Comparison of ENCODE assay signal across 8 cellular contexts in genomic region chr21:43728467-43729390, GRCh38. TPM values are rescaled to one million over a fixed set of nuclear protein-coding genes. Genes with fewer than 3 reads are reported as not detected.
DNase-seq lines count a peak whose midpoint lies in the region; ATAC-seq, FAIRE-seq and TF ChIP-seq lines count a peak whose summit lies in the region.

No MANE protein-coding gene starts in this region.

- peak overlapping the region; percentile 41 for H3K4me3 ChIP-seq in MG63
- peak overlapping the region; percentile 41 for H3K4me3 ChIP-seq in cardiac muscle cell
- peak overlapping the region in 3 of 4 donors; percentile 14 to 27 (median 23) for H3K4me3 ChIP-seq in pancreas
- H3K4me3 ChIP-seq in thymus (ENCODE audit: low read length): peak overlapping the region; percentile 53

- peak; percentile 51 to 79 (median 63) for ATAC-seq in pancreas

- FAIRE-seq in pancreas (lab: Jason Lieb, UNC): no peak

- H3K27ac ChIP-seq in adipose tissue (ENCODE audit: low read depth, low read length) (peak overlapping the region; percentile 11), cardiac muscle cell (peak overlapping the region; percentile 87), pancreas (peak overlapping the region; percentile 57 to 84 (median 80)), thymus (ENCODE audit: low read depth) (peak overlapping the region; percentile 64)

- H3K9me3 ChIP-seq in ES-I3 (ENCODE audit: control insufficient read depth, insufficient read depth, low read length): no peaks in the 10 kb centered on the region
- no peaks in the 10 kb centered on the region for H3K9me3 ChIP-seq in MG63
- H3K9me3 ChIP-seq in cardiac muscle cell (ENCODE audit: low read depth): no peaks in the 10 kb centered on the region
- H3K9me3 ChIP-seq in pancreas: no peaks in the 10 kb centered on the region
- H3K9me3 ChIP-seq in thymus (ENCODE audit: control insufficient read depth): no peaks in the 10 kb centered on the region

- H3K4me1 ChIP-seq in ES-I3 (ENCODE audit: insufficient read depth, low read length) (peaks cover 3% of the 10 kb centered on the region), cardiac muscle cell (ENCODE audit: low read depth) (no peaks in the 10 kb centered on the region), pancreas (peaks cover 33 to 51% (median 38%) of the 10 kb centered on the region in 3 donors), thymus (ENCODE audit: control insufficient read depth, insufficient read depth, low read length) (peaks cover 15% of the 10 kb centered on the region)

- peak; percentile 98 for DNase-seq in H4 (ENCODE audit: low spot score)
- peak; percentile 99 for DNase-seq in MG63
- DNase-seq in T follicular helper cell (ENCODE audit: low read depth): peak; percentile 84
- peak; percentile 87 to 100 for DNase-seq in cardiac muscle cell (ENCODE audit: low read depth in 1 of 2, low spot score in 1 of 2)
- DNase-seq in pancreas: peak; percentile 81 to 91 (median 86)

- no peaks in the 10 kb centered on the region for H3K27me3 ChIP-seq in MG63
- H3K27me3 ChIP-seq in cardiac muscle cell: no peaks in the 10 kb centered on the region
- H3K27me3 ChIP-seq in pancreas: no peaks in the 10 kb centered on the region
- peaks cover 9% of the 10 kb centered on the region for H3K27me3 ChIP-seq in thymus (ENCODE audit: control insufficient read depth, insufficient read depth)

- peak; percentile 20 for TF ChIP-seq CTCF in cardiac muscle cell (IDR thresholded peaks at IDR 0.05; ENCODE audit: low read depth, low read length)
- no peak for TF ChIP-seq CTCF in pancreas (IDR thresholded peaks at IDR 0.05)

- H3K9ac ChIP-seq in ES-I3 (ENCODE audit: low read depth, low read length): peak overlapping the region; percentile 87

- WGBS in adipose tissue, 3 donors: 11 to 31% (median 14%) methylated on average over 52 to 59 of the region's 59 CpGs
- 30 to 47% methylated on average over 45 to 59 of the region's 59 CpGs for WGBS in pancreas, 2 donors
- 8% methylated on average over 59 of the region's 59 CpGs for WGBS in thymus

- 0 out of 2 replicates have a peak, but pooled peaks cover 1% of the 10 kb centered on the region for H3K36me3 ChIP-seq in ES-I3 (ENCODE audit: insufficient read depth, low read length)
- peaks cover 18% of the 10 kb centered on the region for H3K36me3 ChIP-seq in MG63
- no peaks in the 10 kb centered on the region for H3K36me3 ChIP-seq in cardiac muscle cell
- no peaks in the 10 kb centered on the region for H3K36me3 ChIP-seq in pancreas
- H3K36me3 ChIP-seq in thymus (ENCODE audit: control insufficient read depth, insufficient read depth): no peaks in the 10 kb centered on the region

- intact Hi-C loops in pancreas (cut with DNase I): loop anchor here in 1 of 3 donors (10.0 kb wide), 1 partner anchor 46 kb away; the partner anchor contains the start of gene CSTB

RNA-seq across cellular contexts. Expression of gene PDXK, which starts 9.8 kb away (rescaled TPM):
- 99.6 and 107 TPM in 2 replicates for total RNA-seq in H4 (2014; rRNA removed; shearing (Covaris generic))
- 49.1 and 119 TPM in 2 replicates for total RNA-seq in MG63 (2014; rRNA removed; shearing (Covaris generic); ENCODE audit: low replicate concordance)
- polyA plus RNA-seq in adipose tissue (100 to 1,000 TPM in 1 of 3 donors, 10 to 100 TPM in 2; 62.6 to 231 (median 63.7) TPM), cardiac muscle cell (82.4 and 103 TPM in 2 replicates), pancreas (10 to 100 TPM; 65.7 to 66.0 TPM), thymus (59.0 TPM)
- total RNA-seq in cardiac muscle cell (74.4 and 76.2 TPM in 2 replicates), pancreas (100 to 1,000 TPM in 1 of 6 donors, 10 to 100 TPM in 5; 63.2 to 100 (median 65.8) TPM)

RNA-seq across cellular contexts. Expression of gene CSTB, which starts 47.4 kb away (rescaled TPM):
- total RNA-seq in H4 (2014; rRNA removed; shearing (Covaris generic)): 20.0 and 33.8 TPM in 2 replicates
- 5.5 and 11.1 TPM in 2 replicates for total RNA-seq in MG63 (2014; rRNA removed; shearing (Covaris generic); ENCODE audit: low replicate concordance)
- polyA plus RNA-seq in adipose tissue (10 to 100 TPM; 25.0 to 92.0 (median 90.4) TPM), cardiac muscle cell (58.4 and 83.3 TPM in 2 replicates), pancreas (10 to 100 TPM; 33.8 to 35.6 TPM), thymus (198 TPM)
- total RNA-seq in cardiac muscle cell (9.8 and 17.3 TPM in 2 replicates), pancreas (10 to 100 TPM in 4 of 6 donors, 1 to 10 TPM in 2; 7.4 to 21.3 (median 11.4) TPM)

Comparison
In these comparisons a context has a peak if more than half of its experiments do, and no peak if none do; other contexts are left out.
1. Peak in every context shown above with its lines: DNase-seq, ATAC-seq, H3K4me3 ChIP-seq and H3K27ac ChIP-seq.
2. H3K27ac ChIP-seq: peak in every context shown above with its lines; median percentile 87 in cardiac muscle cell; 80 in pancreas; 64 in thymus; 11 in adipose tissue.